1 cellular context compared by ENCODE assay signal in genomic region chr4:182280439-182281111, GRCh38.
A peak's percentile ranks its signal among the peaks of the same experiment; 100 is the strongest.
TF ChIP-seq lines count a peak whose summit lies in the region.

No MANE protein-coding gene starts in this region.

TF ChIP-seq in SK-N-SH, 30 proteins besides CTCF, POLR2A, EP300 and RAD21 (continued from another document):
- TF ChIP-seq ELF1 (IDR thresholded peaks at IDR 0.05) (no peak), YY1 (IDR thresholded peaks at IDR 0.05; ENCODE audit: low read depth) (no peak), SIN3A (IDR thresholded peaks at IDR 0.05; ENCODE audit: borderline replicate concordance, low read depth, low read length) (no peak), GABPA (IDR thresholded peaks at IDR 0.05; ENCODE audit: low read depth) (no peak), PBX3 (IDR thresholded peaks at IDR 0.05) (peak; percentile 11), JUND (IDR thresholded peaks at IDR 0.05) (no peak), MXI1 (IDR thresholded peaks at IDR 0.05; ENCODE audit: low read depth, low read length) (no peak), MEF2A (IDR thresholded peaks at IDR 0.05; ENCODE audit: borderline replicate concordance, low read depth) (peak; percentile 94), GATA2 (CRISPR knock-in tag; IDR thresholded peaks at IDR 0.05) (no peak), SMC3 (IDR thresholded peaks at IDR 0.05; ENCODE audit: low read depth, low read length) (no peak), ZBTB33 (IDR thresholded peaks at IDR 0.05; ENCODE audit: borderline replicate concordance, low read depth) (no peak), FOSL2 (IDR thresholded peaks at IDR 0.05; ENCODE audit: borderline replicate concordance, low read depth) (peak; percentile 32; the same call in 1 of the 2 replicates), TEAD4 (IDR thresholded peaks at IDR 0.05; ENCODE audit: borderline replicate concordance, insufficient read depth) (no peak), CHD2 (IDR thresholded peaks at IDR 0.05; ENCODE audit: low read length, partially characterized antibody) (no peak), RXRA (IDR thresholded peaks at IDR 0.05; ENCODE audit: borderline replicate concordance, low read depth) (no peak), POLR2AphosphoS5 (IDR thresholded peaks at IDR 0.05; ENCODE audit: low read depth, low read length) (no peak), REST (IDR thresholded peaks at IDR 0.05; ENCODE audit: low read depth, low read length) (no peak), NRF1 (IDR thresholded peaks at IDR 0.05; ENCODE audit: low read depth, low read length) (no peak), RCOR1 (IDR thresholded peaks at IDR 0.05; ENCODE audit: low read length) (no peak), IRF3 (IDR thresholded peaks at IDR 0.05; ENCODE audit: low read depth, low read length) (no peak), FOXM1 (IDR thresholded peaks at IDR 0.05; ENCODE audit: low read depth) (no peak), NFIC (IDR thresholded peaks at IDR 0.05; ENCODE audit: borderline replicate concordance) (peak; percentile 36; the same call in 1 of the 2 replicates), USF2 (IDR thresholded peaks at IDR 0.05; ENCODE audit: borderline replicate concordance, low read depth, low read length) (no peak), MAX (IDR thresholded peaks at IDR 0.05; ENCODE audit: low read depth) (no peak), FOXJ3 (CRISPR knock-in tag; IDR thresholded peaks at IDR 0.05) (no peak)
